In the genomic region with DNA sequence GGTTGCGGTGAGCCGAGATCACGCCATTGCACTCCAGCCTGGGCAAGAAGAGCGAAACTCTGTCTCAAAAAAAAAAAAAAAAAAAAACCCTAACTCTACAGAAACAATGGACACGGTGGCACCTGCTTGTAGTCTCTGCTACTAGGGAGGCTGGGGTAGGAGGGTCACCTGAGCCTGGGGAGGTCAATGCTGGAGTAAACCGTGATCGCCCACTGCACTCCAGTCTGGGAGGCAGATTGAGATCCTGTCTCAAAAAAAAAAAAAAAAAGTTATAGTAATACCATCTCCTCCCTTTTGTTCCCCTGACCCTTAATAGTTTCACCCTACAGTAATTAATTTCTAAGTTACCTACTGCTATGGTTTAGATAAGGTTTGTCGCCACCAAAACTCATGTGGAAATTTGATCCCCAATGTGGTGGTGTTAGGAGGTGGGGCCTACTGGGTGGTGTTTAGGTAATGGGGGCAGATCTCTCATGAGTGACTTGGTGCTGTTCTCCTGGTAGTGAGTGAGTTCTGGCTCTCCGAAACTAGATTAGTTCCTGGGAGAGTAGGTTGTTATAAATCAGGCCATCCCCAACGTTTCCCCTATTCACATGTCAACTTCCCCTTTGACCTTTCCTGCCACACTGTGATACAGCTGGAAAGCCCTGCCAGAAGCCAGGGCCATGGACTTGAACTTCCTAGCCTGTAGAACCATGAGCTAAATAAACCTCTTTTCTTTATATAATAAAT, we compare ENCODE assay signal across 21 cellular contexts.
"Had no signal": no experiment of that assay in that cellular context is flagged by ENCODE, and none has a peak within 500 bp of the region (broad histone marks: within the 10 kb centered on the region; RNA-seq: fewer than 3 reads in every experiment).

No MANE protein-coding gene starts in this region.

- H3K27ac ChIP-seq: breast epithelium, epithelial cell of prostate, gastroesophageal sphincter, heart right ventricle, SK-N-MC, thoracic aorta had no signal

- H3K4me3 Mint-ChIP-seq: activated CD8-positive, alpha-beta T cell treated with anti-CD3 and anti-CD28 coated beads, Interleukin-2, amount 10 ng/mL, durations not matched to agents 7 days and 5 days; activated naive CD8-positive, alpha-beta T cell treated with anti-CD3 and anti-CD28 coated beads, Interleukin-2, amount 50 U/mL, for 24 hours; activated T-helper 1 cell treated with anti-CD3 and anti-CD28 coated beads, Interleukin-12 subunit alpha, Interleukin-12 subunit beta, Interleukin-2, Interleukin-4 antibody, amounts not matched to agents 30 ng/mL and 10 ng/mL and 1 ng/mL, durations not matched to agents 14 hours and 24 hours and 36 hours; effector memory CD8-positive, alpha-beta T cell; memory B cell; naive thymus-derived CD8-positive, alpha-beta T cell; stimulated activated naive CD8-positive, alpha-beta T cell treated with anti-CD3 and anti-CD28 coated beads, Interleukin-15, amount 100 ng/mL, for 72 hours had no signal

- H3K27me3 Mint-ChIP-seq: activated naive CD8-positive, alpha-beta T cell treated with anti-CD3 and anti-CD28 coated beads, Interleukin-2, amount 50 U/mL, for 24 hours; effector memory CD8-positive, alpha-beta T cell; memory B cell; naive thymus-derived CD8-positive, alpha-beta T cell; stimulated activated naive CD8-positive, alpha-beta T cell treated with anti-CD3 and anti-CD28 coated beads, Interleukin-15, amount 100 ng/mL, for 72 hours had no signal

- H3K27me3 ChIP-seq: breast epithelium, gastroesophageal sphincter, heart right ventricle had no signal

- H3K9me3 ChIP-seq: breast epithelium, gastroesophageal sphincter, heart right ventricle, thoracic aorta had no signal

- H3K9me3 Mint-ChIP-seq: activated naive CD8-positive, alpha-beta T cell treated with anti-CD3 and anti-CD28 coated beads, Interleukin-2, amount 50 U/mL, for 24 hours; activated T-helper 1 cell treated with anti-CD3 and anti-CD28 coated beads, Interleukin-12 subunit alpha, Interleukin-12 subunit beta, Interleukin-2, Interleukin-4 antibody, amounts not matched to agents 30 ng/mL and 10 ng/mL and 1 ng/mL, durations not matched to agents 14 hours and 24 hours and 36 hours; effector memory CD8-positive, alpha-beta T cell; memory B cell; naive thymus-derived CD8-positive, alpha-beta T cell; stimulated activated naive CD8-positive, alpha-beta T cell treated with anti-CD3 and anti-CD28 coated beads, Interleukin-15, amount 100 ng/mL, for 72 hours had no signal

- H3K36me3 ChIP-seq: breast epithelium had no signal

- H3K4me3 ChIP-seq: breast epithelium, gastroesophageal sphincter, heart right ventricle, SK-N-MC, thoracic aorta had no signal

- ATAC-seq: activated CD8-positive, alpha-beta T cell treated with anti-CD3 and anti-CD28 coated beads, Interleukin-2, amount 10 ng/mL, durations not matched to agents 7 days and 5 days; activated naive CD8-positive, alpha-beta T cell treated with anti-CD3 and anti-CD28 coated beads, Interleukin-2, amount 50 U/mL, for 24 hours; effector memory CD8-positive, alpha-beta T cell; gastroesophageal sphincter; heart right ventricle; naive thymus-derived CD8-positive, alpha-beta T cell; stimulated activated naive CD8-positive, alpha-beta T cell treated with anti-CD3 and anti-CD28 coated beads, Interleukin-15, amount 100 ng/mL, for 72 hours had no signal

- H3K4me1 ChIP-seq: breast epithelium had no signal

- H3K27ac Mint-ChIP-seq: activated CD8-positive, alpha-beta T cell treated with anti-CD3 and anti-CD28 coated beads, Interleukin-2, amount 10 ng/mL, durations not matched to agents 7 days and 5 days; activated naive CD8-positive, alpha-beta T cell treated with anti-CD3 and anti-CD28 coated beads, Interleukin-2, amount 50 U/mL, for 24 hours; activated T-helper 1 cell treated with anti-CD3 and anti-CD28 coated beads, Interleukin-12 subunit alpha, Interleukin-12 subunit beta, Interleukin-2, Interleukin-4 antibody, amounts not matched to agents 30 ng/mL and 10 ng/mL and 1 ng/mL, durations not matched to agents 14 hours and 24 hours and 36 hours; effector memory CD8-positive, alpha-beta T cell; memory B cell; naive thymus-derived CD8-positive, alpha-beta T cell; stimulated activated naive CD8-positive, alpha-beta T cell treated with anti-CD3 and anti-CD28 coated beads, Interleukin-15, amount 100 ng/mL, for 72 hours had no signal

- DNase-seq: activated CD4-positive, alpha-beta T cell treated with anti-CD3 and anti-CD28 coated beads for 48 hours; activated CD8-positive, alpha-beta memory T cell treated with anti-CD3 and anti-CD28 coated beads, Interleukin-2, amount 50 U/mL, for 48 hours; activated CD8-positive, alpha-beta T cell treated with anti-CD3 and anti-CD28 coated beads, Interleukin-2, amount 10 ng/mL, durations not matched to agents 7 days and 5 days; activated naive CD4-positive, alpha-beta T cell; activated naive CD8-positive, alpha-beta T cell treated with anti-CD3 and anti-CD28 coated beads, Interleukin-2, amount 50 U/mL, for 24 hours; aorta; dermis blood vessel endothelial cell; effector memory CD8-positive, alpha-beta T cell; heart right ventricle; naive thymus-derived CD8-positive, alpha-beta T cell; small intestine; stimulated activated naive CD8-positive, alpha-beta T cell treated with anti-CD3 and anti-CD28 coated beads, Interleukin-15, amount 100 ng/mL, for 72 hours; T-helper 1 cell; T1000 had no signal
